35 cellular contexts compared by ENCODE assay signal in the genomic region with DNA sequence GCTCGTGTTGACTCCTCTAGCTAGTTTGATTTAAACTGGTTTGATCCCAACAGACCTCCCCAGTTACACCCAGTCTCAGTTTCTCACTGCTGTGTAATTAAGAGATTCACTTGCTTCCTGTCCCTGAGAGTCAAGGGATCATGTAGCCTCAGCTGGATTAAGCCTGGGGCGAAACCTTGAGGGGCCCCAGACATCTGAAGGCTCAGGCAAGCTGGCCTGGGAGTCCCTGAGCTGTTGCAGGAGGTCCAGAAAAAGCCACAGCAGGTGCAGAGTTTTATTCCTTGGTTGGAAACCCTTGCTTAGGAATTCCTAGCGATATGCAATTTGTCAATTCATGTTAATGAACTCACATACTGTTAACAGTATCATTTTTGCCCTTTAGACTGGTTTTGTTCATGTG. TPM values are rescaled to one million over a fixed set of nuclear protein-coding genes. Genes with fewer than 3 reads are reported as not detected.
"Had no signal": no experiment of that assay in that cellular context is flagged by ENCODE, and none has a peak within 500 bp of the region (broad histone marks: within the 10 kb centered on the region; RNA-seq: fewer than 3 reads in every experiment).

No MANE protein-coding gene starts in this region.

- H3K4me3 ChIP-seq: colonic mucosa, esophagus muscularis mucosa, gastroesophageal sphincter, heart right ventricle, left lung, prostate gland, right atrium auricular region, sigmoid colon, skin epidermis, thoracic aorta, tibial nerve, upper lobe of left lung had no signal

- H3K9me3 ChIP-seq: colonic mucosa, prostate gland, thoracic aorta had no signal

- H3K36me3 Mint-ChIP-seq: natural killer cell had no signal

- H3K27ac ChIP-seq: colonic mucosa, esophagus muscularis mucosa, foreskin keratinocyte, gastroesophageal sphincter, heart right ventricle, left lung, parathyroid adenoma, prostate gland, right atrium auricular region, sigmoid colon, skin epidermis, thoracic aorta, tibial nerve, upper lobe of left lung had no signal

- H3K27ac Mint-ChIP-seq: dendritic cell treated with granulocyte-macrophage colony-stimulating factor and Interleukin-4, amounts not matched to agents 40 ng/mL and 50 ng/mL, for 4 days; natural killer cell; stimulated activated naive B cell treated with anti-CD40 and anti-IgM and Interleukin-4, amounts not matched to agents 10 μg/mL and 1 μg/mL and 100 μg/mL, for 72 hours; stimulated activated naive CD8-positive, alpha-beta T cell treated with anti-CD3 and anti-CD28 coated beads, Interleukin-15, Interleukin-2, amounts not matched to agents 100 ng/mL and 50 ng/mL, for 24 hours had no signal

- H3K9me3 Mint-ChIP-seq: natural killer cell had no signal

- ATAC-seq: foreskin keratinocyte; gastroesophageal sphincter; heart right ventricle; left cardiac atrium; left lung; natural killer cell; stimulated activated naive B cell treated with anti-CD40 and anti-IgM and Interleukin-4, amounts not matched to agents 10 μg/mL and 1 μg/mL and 100 μg/mL, for 72 hours had no signal

- H3K4me3 Mint-ChIP-seq: dendritic cell treated with granulocyte-macrophage colony-stimulating factor and Interleukin-4, amounts not matched to agents 40 ng/mL and 50 ng/mL, for 4 days; natural killer cell; neural crest cell; stimulated activated naive B cell treated with anti-CD40 and anti-IgM and Interleukin-4, amounts not matched to agents 10 μg/mL and 1 μg/mL and 100 μg/mL, for 72 hours; stimulated activated naive CD8-positive, alpha-beta T cell treated with anti-CD3 and anti-CD28 coated beads, Interleukin-15, Interleukin-2, amounts not matched to agents 100 ng/mL and 50 ng/mL, for 24 hours had no signal

- H3K36me3 ChIP-seq: colonic mucosa, esophagus muscularis mucosa, gastroesophageal sphincter, heart right ventricle, left lung, prostate gland, right atrium auricular region, sigmoid colon, thoracic aorta, tibial nerve, upper lobe of left lung had no signal

- H3K27me3 ChIP-seq: colonic mucosa, esophagus muscularis mucosa, foreskin keratinocyte, left lung, right atrium auricular region, upper lobe of left lung had no signal

- H3K4me1 ChIP-seq: colonic mucosa, esophagus muscularis mucosa, foreskin keratinocyte, gastroesophageal sphincter, heart right ventricle, left lung, parathyroid adenoma, prostate gland, right atrium auricular region, sigmoid colon, tibial nerve, upper lobe of left lung had no signal

- H3K4me1 Mint-ChIP-seq: natural killer cell; stimulated activated naive B cell treated with anti-CD40 and anti-IgM and Interleukin-4, amounts not matched to agents 10 μg/mL and 1 μg/mL and 100 μg/mL, for 72 hours had no signal

- DNase-seq: colonic mucosa; effector CD8-positive, alpha-beta T cell; foreskin keratinocyte; heart right ventricle; hippocampal formation; left cardiac atrium; left lung; mesenchymal stem cell; midbrain; natural killer cell; sigmoid colon; stimulated activated CD4-positive, alpha-beta T cell treated with anti-CD3 and anti-CD28 coated beads, Interleukin-15, amount 100 ng/mL, for 24 hours; stimulated activated CD4-positive, alpha-beta T cell treated with anti-CD3 and anti-CD28 coated beads, Interleukin-2, amount 100 ng/mL, for 48 hours; stimulated activated naive B cell treated with anti-CD40 and anti-IgM and Interleukin-4, amounts not matched to agents 10 μg/mL and 1 μg/mL and 100 μg/mL, for 72 hours; upper lobe of left lung had no signal

RNA-seq across cellular contexts. Expression of a gene that starts 52.9 kb away (rescaled TPM):
- total RNA-seq: cerebellum, colonic mucosa, endothelial cell of umbilical vein, epithelial cell of proximal tubule, esophagus muscularis mucosa, fibroblast of lung, foreskin keratinocyte, gastroesophageal sphincter, heart right ventricle, kidney epithelial cell, left cardiac atrium, left lung, lower leg skin, lung microvascular endothelial cell, mucosa of gallbladder, neural crest cell, osteoblast, prostate gland, right atrium auricular region, sigmoid colon, thoracic aorta, tibial nerve, upper lobe of left lung had no signal
- polyA plus RNA-seq: endothelial cell of umbilical vein, fibroblast of lung, foreskin keratinocyte, heart right ventricle, sigmoid colon had no signal

RNA-seq across cellular contexts. Expression of a gene that starts 55.1 kb away (rescaled TPM):
- total RNA-seq: cerebellum, colonic mucosa, endothelial cell of umbilical vein, epithelial cell of proximal tubule, esophagus muscularis mucosa, foreskin keratinocyte, heart right ventricle, kidney epithelial cell, left cardiac atrium, left lung, lower leg skin, lung microvascular endothelial cell, mucosa of gallbladder, neural crest cell, osteoblast, prostate gland, right atrium auricular region, sigmoid colon, thoracic aorta, tibial nerve had no signal
- polyA plus RNA-seq: endothelial cell of umbilical vein, fibroblast of lung, foreskin keratinocyte, heart right ventricle, sigmoid colon had no signal
